ENCODE assay signal across 9 cellular contexts in genomic region chr7:100896743-100897051, GRCh38. TPM values are rescaled to one million over a fixed set of nuclear protein-coding genes. Genes with fewer than 3 reads are reported as not detected.
DNase-seq lines count a peak whose midpoint lies in the region; ATAC-seq and TF ChIP-seq lines count a peak whose summit lies in the region.
"Had no signal": no experiment of that assay in that cellular context is flagged by ENCODE, and none has a peak within 500 bp of the region (broad histone marks: within the 10 kb centered on the region; RNA-seq: fewer than 3 reads in every experiment).

No MANE protein-coding gene starts in this region.

- H3K27me3 Mint-ChIP-seq in activated T-cell treated with anti-CD3 and anti-CD28 coated beads, Interleukin-2, amount 50 U/mL, for 72 hours (ENCODE audit: low read depth) = peaks cover 44% of the 10 kb centered on the region

- in situ Hi-C loops in mammary epithelial cell (cut with MboI; ENCODE audit: low sequenced_read_pairs in 2 of 2) = loop anchor here (10.0 to 25.0 kb wide), 2 partner anchors 378 to 391 kb away; no protein-coding TSS in a partner anchor

- no peaks in the 10 kb centered on the region for H3K9me3 Mint-ChIP-seq in activated T-cell treated with anti-CD3 and anti-CD28 coated beads, Interleukin-2, amount 50 U/mL, for 72 hours

- peaks cover 15% of the 10 kb centered on the region for H3K27me3 ChIP-seq in mammary epithelial cell (ENCODE audit: insufficient read depth, low read length)
- H3K27me3 ChIP-seq in mesenchymal stem cell (ENCODE audit: control insufficient read depth in 1 of 2, insufficient read depth in 1 of 2, low read length in 2 of 2) = peaks cover 38 to 69% of the 10 kb centered on the region in 2 experiments
- H3K27me3 ChIP-seq in thoracic aorta (replicated peaks; ENCODE audit: insufficient read depth) = peaks cover 8% of the 10 kb centered on the region

- intact Hi-C loops in mammary epithelial cell (cut with micrococcal nuclease) = loop anchor here (1.0 to 2.0 kb wide), 4 partner anchors 70 to 386 kb away; no protein-coding TSS in a partner anchor

- H2AK5ac ChIP-seq in mesenchymal stem cell (ENCODE audit: low read length, severe bottlenecking) = no peak overlapping the region

- no TSS peak for BruUV-seq in mammary epithelial cell (replicated peaks; lab: Mats Ljungman, UMichigan)

- no peaks in the 10 kb centered on the region for H3K79me1 ChIP-seq in mesenchymal stem cell (replicated peaks; ENCODE audit: low read length, poor library complexity, severe bottlenecking)

- H4K8ac ChIP-seq in mesenchymal stem cell (ENCODE audit: low read length) = no peak overlapping the region

- no peak overlapping the region for H2AFZ ChIP-seq in mammary epithelial cell (ENCODE audit: low read depth, low read length)
- H2AFZ ChIP-seq in mesenchymal stem cell (ENCODE audit: low read depth, low read length) = peak overlapping the region; percentile 68

- H2BK15ac ChIP-seq in mesenchymal stem cell (ENCODE audit: low read depth, poor library complexity, severe bottlenecking) = no peak overlapping the region

- H3K36me3 Mint-ChIP-seq in activated T-cell treated with anti-CD3 and anti-CD28 coated beads, Interleukin-2, amount 50 U/mL, for 72 hours (ENCODE audit: insufficient read depth in 2 of 2) = no peaks in the 10 kb centered on the region

- no peak overlapping the region for H3K23ac ChIP-seq in mesenchymal stem cell (ENCODE audit: low read length in 2 of 2)

- no peaks in the 10 kb centered on the region for H4K20me1 ChIP-seq in mammary epithelial cell (ENCODE audit: insufficient read depth, low read length)

- H3K4me2 ChIP-seq in mammary epithelial cell (ENCODE audit: insufficient read depth, low read depth, low read length) = peak overlapping the region; percentile 70
- H3K4me2 ChIP-seq in mesenchymal stem cell (ENCODE audit: low read length, poor library complexity, severe bottlenecking) = peak overlapping the region; percentile 79

- H3K9ac ChIP-seq in mammary epithelial cell (ENCODE audit: insufficient read depth, low read length) (no peak overlapping the region), mesenchymal stem cell (ENCODE audit: low read length) (no peak overlapping the region)

- dilution Hi-C loops in mammary epithelial cell (cut with HindIII; ENCODE audit: low sequenced_read_pairs) = no loop called here

- H3K4ac ChIP-seq in mesenchymal stem cell (ENCODE audit: low read depth in 1 of 2, low read length in 2 of 2) = no peak overlapping the region

- no peak overlapping the region for H3K4me3 Mint-ChIP-seq in activated T-cell treated with anti-CD3 and anti-CD28 coated beads, Interleukin-2, amount 50 U/mL, for 72 hours

- no peak overlapping the region for H4K91ac ChIP-seq in mesenchymal stem cell (ENCODE audit: low read length)

- no peak for TF ChIP-seq CTCF in mammary epithelial cell (conservative IDR thresholded peaks at IDR 0.05 in 1 of 2, IDR thresholded peaks at IDR 0.05 in 1 of 2; ENCODE audit: extremely low read depth in 1 of 2, insufficient read depth in 1 of 2, low read depth in 1 of 2, low read length in 2 of 2)
- TF ChIP-seq CTCF in thoracic aorta (IDR thresholded peaks at IDR 0.05) = no peak

- H3K4me1 ChIP-seq in mammary epithelial cell (ENCODE audit: insufficient read depth, low read length) (peaks cover 11% of the 10 kb centered on the region), mesenchymal stem cell (ENCODE audit: control insufficient read depth, insufficient read depth, low read depth, low read length) (peaks cover 28% of the 10 kb centered on the region), thoracic aorta (ENCODE audit: control insufficient read depth in 1 of 2, low read depth in 2 of 2) (peaks cover 7 to 25% of the 10 kb centered on the region in 2 donors)
- H3K4me1 ChIP-seq: SJCRH30 had no signal

- peak; percentile 4 to 7 for ATAC-seq in activated T-cell treated with anti-CD3 and anti-CD28 coated beads, Interleukin-2, amount 50 U/mL, for 72 hours (replicated peaks in 1 of 2)
- no peak for ATAC-seq in thoracic aorta (ENCODE audit: insufficient number of reproducible peaks, low FRiP score, low read depth)

- H3K18ac ChIP-seq in mesenchymal stem cell (ENCODE audit: low read depth in 1 of 2, low read length in 2 of 2) = no peak overlapping the region

- H3K27ac Mint-ChIP-seq in activated T-cell treated with anti-CD3 and anti-CD28 coated beads, Interleukin-2, amount 50 U/mL, for 72 hours = no peak overlapping the region

- H3K4me3 ChIP-seq in mammary epithelial cell (replicated peaks in 1 of 3; ENCODE audit: insufficient read depth in 1 of 3, low read depth in 2 of 3, low read length in 3 of 3) (no peak overlapping the region), mesenchymal stem cell (ENCODE audit: insufficient read depth in 1 of 2, low read depth in 1 of 2, low read length in 2 of 2) (peak overlapping the region in 1 of 2 experiments; percentile 48), thoracic aorta (peak overlapping the region; percentile 62)
- H3K4me3 ChIP-seq: SJCRH30 had no signal

- WGBS in mammary epithelial cell (ENCODE audit: low coverage, missing lambda C conversion rate) = no CpG with 5 or more reads among the region's 45 CpGs
- WGBS in mesenchymal stem cell = 3% methylated on average over 26 of the region's 45 CpGs

- H2BK12ac ChIP-seq in mesenchymal stem cell (ENCODE audit: low read length in 2 of 2) = no peak overlapping the region

- no peak overlapping the region for H3K14ac ChIP-seq in mesenchymal stem cell (ENCODE audit: low read length in 2 of 2)

- H3K9me3 ChIP-seq in mammary epithelial cell (replicated peaks; ENCODE audit: insufficient read depth, low read length) = no peaks in the 10 kb centered on the region
- no peaks in the 10 kb centered on the region for H3K9me3 ChIP-seq in mesenchymal stem cell (ENCODE audit: control insufficient read depth, low read length)
- no peaks in the 10 kb centered on the region for H3K9me3 ChIP-seq in thoracic aorta
- H3K9me3 ChIP-seq: SJCRH30 had no signal

- H2BK120ac ChIP-seq in mesenchymal stem cell (ENCODE audit: low read depth, low read length) = no peak overlapping the region

- CTCF ChIA-PET in mammary epithelial cell (lab: Charles Lee; ENCODE audit: low non-redundant PET) = no interaction called here

- H3K36me3 ChIP-seq in mammary epithelial cell (ENCODE audit: insufficient read depth, low read length) (no peaks in the 10 kb centered on the region), mesenchymal stem cell (ENCODE audit: control insufficient read depth in 1 of 2, insufficient read depth in 2 of 2, low read depth in 1 of 2, low read length in 2 of 2) (no peaks in the 10 kb centered on the region), thoracic aorta (no peaks in the 10 kb centered on the region)
- H3K36me3 ChIP-seq: SJCRH30 had no signal

- peaks cover 9% of the 10 kb centered on the region for H3K4me1 Mint-ChIP-seq in activated T-cell treated with anti-CD3 and anti-CD28 coated beads, Interleukin-2, amount 50 U/mL, for 72 hours (ENCODE audit: low read depth)

- H3K79me2 ChIP-seq in mammary epithelial cell (ENCODE audit: insufficient read depth, low read length) = no peaks in the 10 kb centered on the region

- no peak overlapping the region for H2BK5ac ChIP-seq in mesenchymal stem cell (ENCODE audit: low read depth, low read length, poor library complexity, severe bottlenecking)

- H3K27ac ChIP-seq in mammary epithelial cell (ENCODE audit: insufficient read depth, low read depth, low read length) (no peak overlapping the region), mesenchymal stem cell (ENCODE audit: low read length, poor library complexity, severe bottlenecking) (no peak overlapping the region), thoracic aorta (no peak overlapping the region)
- H3K27ac ChIP-seq: SJCRH30 had no signal

- DNase-seq in activated T-cell treated with anti-CD3 and anti-CD28 coated beads, Interleukin-2, amount 50 U/mL, for 72 hours = no peak
- no peak for DNase-seq in activated T-cell treated with anti-CD3 and anti-CD28 coated beads, Interleukin-2, amount 50 U/mL, for 48 hours
- DNase-seq in mammary epithelial cell = no peak
- DNase-seq in mesenchymal stem cell = no peak
- no peak for DNase-seq in thoracic aorta (ENCODE audit: low spot score)
- DNase-seq in GM03348 (ENCODE audit: low spot score) = no peak
- no peak for DNase-seq in SW480 (ENCODE audit: low spot score)
- no peak for DNase-seq in activated naive CD4-positive, alpha-beta T cell (lab: John Stamatoyannopoulos, UW)

RNA-seq across cellular contexts. Expression of gene ACHE, which starts 1.0 kb away (rescaled TPM):
- under 1 TPM; 0.16 to 0.41 TPM for total RNA-seq in activated T-cell treated with anti-CD3 and anti-CD28 coated beads, Interleukin-2, amount 50 U/mL, for 72 hours
- under 1 TPM; 0.14 to 0.17 TPM for total RNA-seq in mammary epithelial cell
- 0.07 TPM for polyA plus RNA-seq in mammary epithelial cell
- polyA minus RNA-seq in mammary epithelial cell = not detected
- 0.84 TPM for polyA plus RNA-seq in mesenchymal stem cell (2013, experiment 1 of 2)
- polyA plus RNA-seq in mesenchymal stem cell (2013, experiment 2 of 2) = 0.96 TPM
- total RNA-seq in thoracic aorta = 1 to 10 TPM; 3.7 to 5.1 TPM

RNA-seq across cellular contexts. Expression of gene UFSP1, which starts 7.2 kb away (rescaled TPM):
- under 1 TPM; 0.34 to 0.83 TPM for total RNA-seq in activated T-cell treated with anti-CD3 and anti-CD28 coated beads, Interleukin-2, amount 50 U/mL, for 72 hours
- total RNA-seq in mammary epithelial cell (1 to 10 TPM; 2.0 to 3.7 TPM), thoracic aorta (1 to 10 TPM; 2.7 to 4.1 TPM)
- polyA plus RNA-seq in mammary epithelial cell = 1.1 TPM
- polyA minus RNA-seq in mammary epithelial cell = 4.2 TPM
- polyA plus RNA-seq in mesenchymal stem cell (2013, experiment 1 of 2) = 1.4 TPM
- polyA plus RNA-seq in mesenchymal stem cell (2013, experiment 2 of 2) = 1.4 TPM

RNA-seq across cellular contexts. Expression of gene SRRT, which starts 21.8 kb away (rescaled TPM):
- total RNA-seq in activated T-cell treated with anti-CD3 and anti-CD28 coated beads, Interleukin-2, amount 50 U/mL, for 72 hours = 100 to 1,000 TPM; 140 to 145 TPM
- 100 to 1,000 TPM in 1 of 2 donors, 10 to 100 TPM in 1; 29.5 to 127 TPM for total RNA-seq in mammary epithelial cell
- 57.6 TPM for polyA plus RNA-seq in mammary epithelial cell
- 127 TPM for polyA minus RNA-seq in mammary epithelial cell
- polyA plus RNA-seq in mesenchymal stem cell (2013, experiment 1 of 2) = 66.1 TPM
- 61.3 TPM for polyA plus RNA-seq in mesenchymal stem cell (2013, experiment 2 of 2)
- total RNA-seq in thoracic aorta = 100 to 1,000 TPM; 109 TPM

RNA-seq across cellular contexts. Expression of gene TRIP6, which starts 29.5 kb away (rescaled TPM):
- 10 to 100 TPM; 28.3 to 31.5 TPM for total RNA-seq in activated T-cell treated with anti-CD3 and anti-CD28 coated beads, Interleukin-2, amount 50 U/mL, for 72 hours
- 100 to 1,000 TPM in 1 of 2 donors, 10 to 100 TPM in 1; 56.3 to 129 TPM for total RNA-seq in mammary epithelial cell
- polyA plus RNA-seq in mammary epithelial cell = 125 TPM
- 66.4 TPM for polyA minus RNA-seq in mammary epithelial cell
- 61.5 TPM for polyA plus RNA-seq in mesenchymal stem cell (2013, experiment 1 of 2)
- polyA plus RNA-seq in mesenchymal stem cell (2013, experiment 2 of 2) = 61.7 TPM
- 100 to 1,000 TPM in 1 of 2 donors, 10 to 100 TPM in 1; 71.9 to 103 TPM for total RNA-seq in thoracic aorta

RNA-seq across cellular contexts. Expression of gene SLC12A9, which starts 44.2 kb away (rescaled TPM):
- 10 to 100 TPM; 17.6 to 20.1 TPM for total RNA-seq in activated T-cell treated with anti-CD3 and anti-CD28 coated beads, Interleukin-2, amount 50 U/mL, for 72 hours
- total RNA-seq in mammary epithelial cell = 10 to 100 TPM; 11.7 to 31.0 TPM
- polyA plus RNA-seq in mammary epithelial cell = 11.5 TPM
- polyA minus RNA-seq in mammary epithelial cell = 18.6 TPM
- 17.9 TPM for polyA plus RNA-seq in mesenchymal stem cell (2013, experiment 1 of 2)
- 18.1 TPM for polyA plus RNA-seq in mesenchymal stem cell (2013, experiment 2 of 2)
- total RNA-seq in thoracic aorta = 10 to 100 TPM; 20.0 to 25.2 TPM
